ENCODE assay signal across 1 cellular context in the genomic region with DNA sequence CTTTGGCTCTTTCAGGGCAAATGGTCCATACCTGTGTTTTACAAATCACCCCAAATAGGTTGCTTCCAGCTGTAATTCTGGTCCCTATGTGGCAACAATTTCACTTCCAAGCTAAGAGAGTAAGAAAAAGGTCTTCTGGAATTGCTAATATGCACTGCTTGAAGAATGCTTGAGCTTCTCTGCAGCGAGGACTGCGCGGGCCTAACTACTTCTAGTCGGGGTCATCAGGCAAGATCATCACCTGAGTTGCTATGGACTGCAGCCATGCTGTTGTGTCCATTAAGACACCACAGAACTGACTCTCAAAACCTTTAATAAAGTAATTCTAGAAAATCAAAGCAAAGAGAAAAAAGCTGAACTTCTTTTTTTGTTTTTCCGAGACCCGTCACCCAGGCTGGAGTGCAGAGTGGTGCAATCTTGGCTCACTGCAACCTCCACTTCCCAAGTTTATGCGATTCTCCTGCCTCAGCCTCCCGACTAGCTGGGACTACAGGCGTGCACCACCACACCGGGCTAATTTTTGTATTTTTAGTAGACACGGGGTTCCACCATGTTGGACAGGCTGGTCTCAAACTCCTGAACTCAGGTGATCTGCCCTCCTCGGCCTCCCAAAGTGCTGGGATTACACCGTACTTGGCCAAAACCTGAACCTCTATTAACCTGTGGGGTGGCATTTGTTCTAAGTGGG.
TF ChIP-seq lines count a peak whose summit lies in the region.

No MANE protein-coding gene starts in this region.

TF ChIP-seq in H1, 55 proteins besides CTCF, POLR2A, EP300 and RAD21:
- TF ChIP-seq JUN (IDR thresholded peaks at IDR 0.05; ENCODE audit: low read depth, low read length), result no peak
- no peak for TF ChIP-seq KDM4A (IDR thresholded peaks at IDR 0.05; ENCODE audit: low read depth, low read length, severe bottlenecking)
- TF ChIP-seq HDAC2 (IDR thresholded peaks at IDR 0.05; ENCODE audit: borderline replicate concordance in 1 of 2, low read depth in 2 of 2, low read length in 2 of 2), result no peak
- TF ChIP-seq SAP30 (IDR thresholded peaks at IDR 0.05; ENCODE audit: insufficient read depth, insufficient replicate concordance, low read length), result no peak
- no peak for TF ChIP-seq POU5F1 (IDR thresholded peaks at IDR 0.05; ENCODE audit: low read depth, low read length)
- TF ChIP-seq BACH1 (IDR thresholded peaks at IDR 0.05; ENCODE audit: low read length), result no peak
- TF ChIP-seq, protein P1, sequence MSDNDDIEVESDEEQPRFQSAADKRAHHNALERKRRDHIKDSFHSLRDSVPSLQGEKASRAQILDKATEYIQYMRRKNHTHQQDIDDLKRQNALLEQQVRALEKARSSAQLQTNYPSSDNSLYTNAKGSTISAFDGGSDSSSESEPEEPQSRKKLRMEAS (IDR thresholded peaks at IDR 0.05), result no peak
- TF ChIP-seq CTBP2 (IDR thresholded peaks at IDR 0.05; ENCODE audit: borderline replicate concordance, insufficient read depth, insufficient read length, low read length), result no peak
